ENCODE assay signal across 12 cellular contexts in genomic region chr1:241482761-241483250, GRCh38. TPM values are rescaled to one million over a fixed set of nuclear protein-coding genes. Genes with fewer than 3 reads are reported as not detected.
DNase-seq lines count a peak whose midpoint lies in the region; ATAC-seq, FAIRE-seq and TF ChIP-seq lines count a peak whose summit lies in the region.
"Had no signal": no experiment of that assay in that cellular context is flagged by ENCODE, and none has a peak within 500 bp of the region (broad histone marks: within the 10 kb centered on the region; RNA-seq: fewer than 3 reads in every experiment).

No MANE protein-coding gene starts in this region.

- H4K20me1 ChIP-seq in HepG2 (ENCODE audit: insufficient read depth, low read length), result no peaks in the 10 kb centered on the region

- intact Hi-C loops in HepG2 (cut with micrococcal nuclease; ENCODE audit: unreplicated experiment), result no loop called here

- TF ChIP-seq CTCF in BJ (IDR thresholded peaks at IDR 0.05; ENCODE audit: insufficient read depth, low read depth, low read length) (no peak), astrocyte of the spinal cord (IDR thresholded peaks at IDR 0.05; ENCODE audit: low read depth, low read length) (no peak), HepG2 (CRISPR knock-in tag; IDR thresholded peaks at IDR 0.05) (no peak), omental fat pad (IDR thresholded peaks at IDR 0.05) (no peak)

- ATAC-seq in HepG2 (no peak), GM21528 (IDR thresholded peaks at IDR 0.05; ENCODE audit: low FRiP score, unreplicated experiment) (no peak), omental fat pad (ENCODE audit: low FRiP score) (no peak)
- ATAC-seq: natural killer cell treated with Interleukin-12 subunit alpha and Interleukin-12 subunit beta and Interleukin-15 and Interleukin-18, amount 100 ng/mL, for 72 hours had no signal

- H3K79me2 ChIP-seq in HepG2 (ENCODE audit: insufficient read depth, low read length), result no peaks in the 10 kb centered on the region

- POLR2A ChIA-PET in BJ (lab: Charles Lee), result interaction anchor here (0.6 kb wide), 1 partner anchor 29 kb away, joined by 4 read pairs; no protein-coding TSS in a partner anchor
- POLR2A ChIA-PET in HepG2 (lab: Yijun Ruan, JAX), result no interaction called here

- TF ChIP-seq POLR2A in HepG2 (IDR thresholded peaks at IDR 0.05; ENCODE audit: insufficient read depth in 1 of 2, low read depth in 2 of 2, low read length in 2 of 2), result no peak

- DNase-seq in BJ (ENCODE audit: low read depth) (peak; percentile 76), HS-27A (ENCODE audit: low read depth) (peak; percentile 73), astrocyte of the spinal cord (ENCODE audit: low read depth, low spot score) (peak; percentile 54), HepG2 (ENCODE audit: low spot score) (no peak), NCI-H2107 treated with DMSO at 0.1 percent for 48 hours (lab: John Stamatoyannopoulos, UW; ENCODE audit: unreplicated experiment) (no peak), omental fat pad (ENCODE audit: low spot score) (no peak)
- no peak for DNase-seq in activated CD4-positive, alpha-beta T cell treated with anti-CD3 and anti-CD28 coated beads, Interleukin-2, amount 50 U/mL, for 4 hours
- DNase-seq: NCI-H1092 treated with DMSO at 0.1 percent for 48 hours, T-helper 2 cell had no signal

- CTCF ChIA-PET in BJ (lab: Yijun Ruan, JAX) (no interaction called here), HepG2 (lab: Yijun Ruan, JAX; ENCODE audit: low intra/inter-chr PET ratio, low total read pairs) (no interaction called here)

- WGBS in HepG2 (ENCODE audit: low lambda C conversion rate), result 0% methylated on average over 1 of the region's 1 CpG

- H3K27ac ChIP-seq in HepG2 (ENCODE audit: extremely low read length, insufficient read depth, low read length), result no peak overlapping the region

- no peaks in the 10 kb centered on the region for H3K4me1 ChIP-seq in HepG2 (ENCODE audit: insufficient read depth, low read length)

- TF ChIP-seq EP300 in HepG2 (IDR thresholded peaks at IDR 0.05; ENCODE audit: low read depth in 2 of 2, low read length in 2 of 2) (no peak), HepG2 (CRISPR knock-in tag; IDR thresholded peaks at IDR 0.05; ENCODE audit: borderline replicate concordance) (no peak)

- in situ Hi-C loops in astrocyte of the spinal cord (cut with HindIII; ENCODE audit: low sequenced_read_pairs) (no loop called here), HepG2 (cut with HindIII; ENCODE audit: extremely low pct_ligation_motif_present, low pct_unique_long_range_greater_than_20kb) (loop anchor here (10.0 to 25.0 kb wide), 2 partner anchors 596 to 748 kb away; no protein-coding TSS in a partner anchor)

- no peak for TF ChIP-seq RAD21 in HepG2 (CRISPR knock-in tag; IDR thresholded peaks at IDR 0.05)

- H3K9me3 ChIP-seq in HepG2 (ENCODE audit: low read length), result no peaks in the 10 kb centered on the region

- no peak overlapping the region for H3K9ac ChIP-seq in HepG2 (ENCODE audit: insufficient read depth, low read depth, low read length)

- BruUV-seq in HepG2 (replicated peaks; lab: Mats Ljungman, UMichigan), result no TSS peak

- no peak overlapping the region for H3K4me3 ChIP-seq in BJ (ENCODE audit: low read depth, low read length)
- H3K4me3 ChIP-seq in astrocyte of the spinal cord (ENCODE audit: low read depth, low read length), result no peak overlapping the region
- no peak overlapping the region for H3K4me3 ChIP-seq in HepG2 (replicated peaks in 1 of 3; ENCODE audit: insufficient read depth in 1 of 3, low read depth in 2 of 3, low read length in 3 of 3)

- no peak overlapping the region for H2AFZ ChIP-seq in HepG2 (ENCODE audit: low read length)

- no peak overlapping the region for H3K4me2 ChIP-seq in HepG2 (ENCODE audit: low read depth, low read length)

- no peaks in the 10 kb centered on the region for H3K27me3 ChIP-seq in BJ (ENCODE audit: control insufficient read depth, insufficient read depth, low read length)
- H3K27me3 ChIP-seq in HepG2 (ENCODE audit: control insufficient read depth in 1 of 2, insufficient read depth in 2 of 2, low read length in 2 of 2), result no peaks in the 10 kb centered on the region

- H3K36me3 ChIP-seq in BJ (ENCODE audit: control insufficient read depth, insufficient read depth, low read length) (no peaks in the 10 kb centered on the region), HepG2 (replicated peaks in 1 of 2; ENCODE audit: control insufficient read depth in 1 of 2, insufficient read depth in 2 of 2, low read length in 2 of 2) (no peaks in the 10 kb centered on the region)

- FAIRE-seq in HepG2 (lab: Jason Lieb, UNC), result no peak
- FAIRE-seq: islet of Langerhans had no signal

TF ChIP-seq in HepG2, 621 proteins besides CTCF, POLR2A, EP300 and RAD21 (continues in another document):
- no peak for TF ChIP-seq ZNF574 (CRISPR knock-in tag; IDR thresholded peaks at IDR 0.05)

RNA-seq across cellular contexts. Expression of gene FH, which starts 36.7 kb away (rescaled TPM):
- polyA plus RNA-seq in BJ (2011; rRNA removed) (57.0 and 77.5 TPM in 2 replicates), HepG2 (2011; rRNA removed) (31.6 and 39.2 TPM in 2 replicates)
- polyA minus RNA-seq in BJ (2011; rRNA and poly(A)+ RNA removed), result 28.1 and 30.6 TPM in 2 replicates
- total RNA-seq in HepG2 (2016; rRNA removed; fragmentation: Illumina TruSeq; extraction: Trizol) (152 and 211 TPM in 2 replicates), omental fat pad (10 to 100 TPM; 28.5 to 61.6 (median 47.0) TPM)
- 15.1 and 15.5 TPM in 2 replicates for total RNA-seq in HepG2 (2016; cell fraction: cytosol; rRNA removed; fragmentation: Illumina TruSeq; extraction: Trizol; ENCODE audit: low read depth)
- total RNA-seq in HepG2 (2016; cell fraction: insoluble cytoplasmic fraction; rRNA removed; fragmentation: Illumina TruSeq; extraction: Trizol), result 152 and 208 TPM in 2 replicates
- total RNA-seq in HepG2 (2016; cell fraction: membrane; rRNA removed; fragmentation: Illumina TruSeq; extraction: Trizol), result 27.7 and 33.8 TPM in 2 replicates
- 70.8 and 71.1 TPM in 2 replicates for total RNA-seq in HepG2 (2016; cell fraction: nucleus; rRNA removed; fragmentation: Illumina TruSeq; extraction: Trizol)
- polyA plus RNA-seq in HepG2 (2011; cell fraction: cytosol; rRNA removed), result 30.2 and 38.1 TPM in 2 replicates
- 15.4 and 16.2 TPM in 2 replicates for polyA plus RNA-seq in HepG2 (2011; cell fraction: nucleus; rRNA removed)
- polyA plus RNA-seq in HepG2 (2012), result 54.9 and 74.1 TPM in 2 replicates
- polyA plus RNA-seq in HepG2 (2016; cell fraction: cytosol; fragmentation: Illumina TruSeq; extraction: Trizol; ENCODE audit: low read depth), result 12.8 and 13.3 TPM in 2 replicates
- 156 and 157 TPM in 2 replicates for polyA plus RNA-seq in HepG2 (2016; cell fraction: insoluble cytoplasmic fraction; fragmentation: Illumina TruSeq; extraction: Trizol; ENCODE audit: low read depth)
- 17.9 and 20.9 TPM in 2 replicates for polyA plus RNA-seq in HepG2 (2016; cell fraction: membrane; fragmentation: Illumina TruSeq; extraction: Trizol; ENCODE audit: low read depth)
- polyA plus RNA-seq in HepG2 (2016; cell fraction: nucleus; fragmentation: Illumina TruSeq; extraction: Trizol; ENCODE audit: insufficient read depth, low read depth), result 55.6 and 62.5 TPM in 2 replicates
- polyA minus RNA-seq in HepG2 (2011; rRNA and poly(A)+ RNA removed; ENCODE audit: low replicate concordance), result 24.3 and 75.2 TPM in 2 replicates
- polyA minus RNA-seq in HepG2 (2011; cell fraction: cytosol; rRNA and poly(A)+ RNA removed), result 32.9 and 37.7 TPM in 2 replicates
- 40.8 and 54.5 TPM in 2 replicates for polyA minus RNA-seq in HepG2 (2011; cell fraction: nucleus; rRNA and poly(A)+ RNA removed)

RNA-seq across cellular contexts. Expression of gene KMO, which starts 49.4 kb away (rescaled TPM):
- polyA plus RNA-seq in BJ (2011; rRNA removed) (not detected in 2 replicates), HepG2 (2011; rRNA removed) (0.01 TPM in 2 replicates)
- polyA minus RNA-seq in BJ (2011; rRNA and poly(A)+ RNA removed), result not detected in 2 replicates
- total RNA-seq in HepG2 (2016; rRNA removed; fragmentation: Illumina TruSeq; extraction: Trizol) (not detected in 2 replicates), omental fat pad (1 to 10 TPM; 1.3 to 4.4 (median 2.5) TPM)
- total RNA-seq in HepG2 (2016; cell fraction: cytosol; rRNA removed; fragmentation: Illumina TruSeq; extraction: Trizol; ENCODE audit: low read depth), result not detected in 2 replicates
- not detected in 2 replicates for total RNA-seq in HepG2 (2016; cell fraction: insoluble cytoplasmic fraction; rRNA removed; fragmentation: Illumina TruSeq; extraction: Trizol)
- total RNA-seq in HepG2 (2016; cell fraction: membrane; rRNA removed; fragmentation: Illumina TruSeq; extraction: Trizol), result not detected in 2 replicates
- not detected in 2 replicates for total RNA-seq in HepG2 (2016; cell fraction: nucleus; rRNA removed; fragmentation: Illumina TruSeq; extraction: Trizol)
- polyA plus RNA-seq in HepG2 (2011; cell fraction: cytosol; rRNA removed), result 0.12 TPM in 1 of 2 replicates, not detected in the other
- not detected in 2 replicates for polyA plus RNA-seq in HepG2 (2011; cell fraction: nucleus; rRNA removed)
- polyA plus RNA-seq in HepG2 (2012), result 0.07 and 0.08 TPM in 2 replicates
- polyA plus RNA-seq in HepG2 (2016; cell fraction: cytosol; fragmentation: Illumina TruSeq; extraction: Trizol; ENCODE audit: low read depth), result not detected in 2 replicates
- not detected in 2 replicates for polyA plus RNA-seq in HepG2 (2016; cell fraction: insoluble cytoplasmic fraction; fragmentation: Illumina TruSeq; extraction: Trizol; ENCODE audit: low read depth)
- polyA plus RNA-seq in HepG2 (2016; cell fraction: membrane; fragmentation: Illumina TruSeq; extraction: Trizol; ENCODE audit: low read depth), result not detected in 2 replicates
- polyA plus RNA-seq in HepG2 (2016; cell fraction: nucleus; fragmentation: Illumina TruSeq; extraction: Trizol; ENCODE audit: insufficient read depth, low read depth), result not detected in 2 replicates
- not detected in 2 replicates for polyA minus RNA-seq in HepG2 (2011; rRNA and poly(A)+ RNA removed; ENCODE audit: low replicate concordance)
- not detected in 2 replicates for polyA minus RNA-seq in HepG2 (2011; cell fraction: cytosol; rRNA and poly(A)+ RNA removed)
- not detected in 2 replicates for polyA minus RNA-seq in HepG2 (2011; cell fraction: nucleus; rRNA and poly(A)+ RNA removed)
- total RNA-seq: natural killer cell treated with Interleukin-12 subunit alpha and Interleukin-12 subunit beta and Interleukin-15 and Interleukin-18, amount 100 ng/mL, for 72 hours had no signal

Comparison
In these comparisons a context has a peak if more than half of its experiments do, and no peak if none do; other contexts are left out.
1. DNase-seq: peak in BJ (single experiment), HS-27A (single experiment) and astrocyte of the spinal cord (single experiment); none in HepG2 (single experiment), NCI-H2107 treated with DMSO at 0.1 percent for 48 hours (single experiment), activated CD4-positive, alpha-beta T cell treated with anti-CD3 and anti-CD28 coated beads, Interleukin-2, amount 50 U/mL, for 4 hours (0 of 2) and omental fat pad (single experiment).